8 cellular contexts compared by ENCODE assay signal in the genomic region with DNA sequence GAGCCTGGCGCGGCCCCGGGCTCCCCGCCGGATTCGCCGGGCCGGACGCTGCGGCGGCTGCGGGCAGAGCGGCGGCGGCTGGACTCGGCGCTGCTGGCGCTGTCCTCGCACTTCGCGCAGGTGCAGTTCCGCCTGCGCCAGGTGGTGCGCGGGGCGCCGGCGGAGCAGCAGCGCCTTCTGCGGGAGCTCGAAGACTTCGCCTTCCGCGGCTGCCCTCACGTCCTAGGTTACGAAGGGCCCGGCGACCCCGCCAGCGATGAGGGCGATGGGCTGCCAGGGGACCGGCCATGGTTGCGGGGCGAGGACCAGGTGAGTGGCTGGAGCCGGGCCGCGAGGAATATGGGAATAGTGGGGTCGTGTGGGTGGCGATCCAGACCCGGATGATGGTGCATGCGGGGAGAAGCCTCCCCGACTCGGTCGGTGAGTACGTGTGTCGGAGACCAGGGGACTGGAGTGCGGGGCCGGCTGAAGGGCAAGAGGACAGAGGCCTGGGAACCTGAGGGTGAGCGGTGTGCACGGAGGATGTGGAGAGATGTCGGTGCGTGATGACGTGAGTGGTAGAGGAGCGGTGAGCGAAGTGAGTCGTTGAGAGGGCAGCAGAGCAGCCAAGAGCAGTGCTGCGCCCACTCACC. TPM values are rescaled to one million over a fixed set of nuclear protein-coding genes. Genes with fewer than 3 reads are reported as not detected.
A peak's percentile ranks its signal among the peaks of the same experiment; 100 is the strongest.
DNase-seq lines count a peak whose midpoint lies in the region; ATAC-seq and TF ChIP-seq lines count a peak whose summit lies in the region.

No MANE protein-coding gene starts in this region.

- H3K36me3 Mint-ChIP-seq in naive thymus-derived CD8-positive, alpha-beta T cell = peaks cover 0 to 21% (median 5%) of the 10 kb centered on the region in 3 donors

- peaks cover 16 to 57% (median 40%) of the 10 kb centered on the region in 4 donors for H3K4me1 Mint-ChIP-seq in naive thymus-derived CD8-positive, alpha-beta T cell

- DNase-seq in AG09309 (ENCODE audit: low read depth) = no peak
- DNase-seq in OCI-LY7 (ENCODE audit: low spot score) = peak; percentile 86
- DNase-seq in activated T-cell treated with anti-CD3 and anti-CD28 coated beads, Interleukin-2, amount 50 U/mL, for 1 hour = peak; percentile 62
- peak; percentile 26 to 72 (median 48) for DNase-seq in naive thymus-derived CD8-positive, alpha-beta T cell

- H3K36me3 ChIP-seq in OCI-LY7 (ENCODE audit: insufficient read depth, low read length) = peaks cover 10% of the 10 kb centered on the region
- H3K36me3 ChIP-seq in esophagus (ENCODE audit: control insufficient read depth in 2 of 2, insufficient read depth in 2 of 2, low read length in 1 of 2) = peaks cover 0 to under 1% of the 10 kb centered on the region in 2 donors
- no peaks in the 10 kb centered on the region for H3K36me3 ChIP-seq in subcutaneous abdominal adipose tissue (ENCODE audit: control insufficient read depth in 5 of 5, insufficient read depth in 5 of 5, low read length in 5 of 5)

- H3K27ac Mint-ChIP-seq in naive thymus-derived CD8-positive, alpha-beta T cell = peak overlapping the region; percentile 75 to 99 (median 94)

- H3K27me3 Mint-ChIP-seq in naive thymus-derived CD8-positive, alpha-beta T cell = no peaks in the 10 kb centered on the region

- H3K79me2 ChIP-seq in OCI-LY7 (ENCODE audit: insufficient read depth, low read depth, low read length) = peaks cover 40% of the 10 kb centered on the region; the same call in 1 of the 2 replicates

- no peak for TF ChIP-seq CTCF in AG09309 (IDR thresholded peaks at IDR 0.05; ENCODE audit: control insufficient read depth, insufficient read depth, low read depth, low read length, missing control alignments)
- TF ChIP-seq CTCF in OCI-LY7 (conservative IDR thresholded peaks at IDR 0.05; ENCODE audit: low read length) = peak; percentile 50

- H3K4me2 ChIP-seq in OCI-LY7 (ENCODE audit: low read length) = peak overlapping the region; percentile 85

- H3K4me3 ChIP-seq in AG09309 (ENCODE audit: control insufficient read depth, low read depth, low read length) (peak overlapping the region; percentile 88), OCI-LY7 (ENCODE audit: low read depth, low read length, poor library complexity, severe bottlenecking) (peak overlapping the region; percentile 78), esophagus (ENCODE audit: low read depth in 1 of 2, low read length in 2 of 2) (peak overlapping the region; percentile 75 to 97), subcutaneous abdominal adipose tissue (ENCODE audit: low read depth in 1 of 5, low read length in 5 of 5) (peak overlapping the region; percentile 82 to 95 (median 88))

- no peaks in the 10 kb centered on the region for H3K9me2 ChIP-seq in OCI-LY7 (ENCODE audit: insufficient read depth, low read length)

- H4K20me1 ChIP-seq in OCI-LY7 (ENCODE audit: insufficient read depth, low read length) = peaks cover 5% of the 10 kb centered on the region; the same call in 1 of the 2 replicates

- H3K9me3 ChIP-seq in OCI-LY7 (ENCODE audit: low read length) = no peaks in the 10 kb centered on the region
- no peaks in the 10 kb centered on the region for H3K9me3 ChIP-seq in esophagus (ENCODE audit: control insufficient read depth in 2 of 2, insufficient read depth in 1 of 2, low read depth in 1 of 2, low read length in 1 of 2)
- H3K9me3 ChIP-seq in subcutaneous abdominal adipose tissue (ENCODE audit: control insufficient read depth in 5 of 5, low read length in 5 of 5) = no peaks in the 10 kb centered on the region

- H2AFZ ChIP-seq in OCI-LY7 (ENCODE audit: low read length) = peak overlapping the region; percentile 45; the same call in 1 of the 2 replicates

- POLR2A ChIA-PET in OCI-LY7 (lab: Charles Lee) = no interaction called here
- POLR2A ChIA-PET in naive thymus-derived CD8-positive, alpha-beta T cell (lab: Charles Lee) = interaction anchor here (0.6 to 2.9 kb wide), 4 partner anchors 17 to 386 kb away, joined by 3 to 18 read pairs (median 4); a partner anchor contains a TSS

- peak; percentile 54 for ATAC-seq in GM19023 (IDR thresholded peaks at IDR 0.05; ENCODE audit: unreplicated experiment)
- ATAC-seq in HG03442 (IDR thresholded peaks at IDR 0.05; ENCODE audit: unreplicated experiment) = peak; percentile 40
- peak; percentile 77 to 81 for ATAC-seq in naive thymus-derived CD8-positive, alpha-beta T cell

- H3K27ac ChIP-seq in OCI-LY7 (ENCODE audit: low read depth, low read length, poor library complexity, severe bottlenecking) (peak overlapping the region; percentile 84), esophagus (ENCODE audit: low read depth in 2 of 2, low read length in 1 of 2) (peak overlapping the region; percentile 87 to 93), subcutaneous abdominal adipose tissue (ENCODE audit: low read depth, low read length) (peak overlapping the region; percentile 69)

- H3K4me1 ChIP-seq in OCI-LY7 (ENCODE audit: insufficient read depth, low read length, poor library complexity, severe bottlenecking) = peaks cover 43% of the 10 kb centered on the region
- peaks cover 0 to 4% of the 10 kb centered on the region in 2 donors for H3K4me1 ChIP-seq in esophagus (ENCODE audit: control insufficient read depth in 2 of 2, insufficient read depth in 2 of 2, low read length in 1 of 2)
- peaks cover 0 to 46% (median 43%) of the 10 kb centered on the region in 5 donors for H3K4me1 ChIP-seq in subcutaneous abdominal adipose tissue (ENCODE audit: control insufficient read depth in 5 of 5, insufficient read depth in 5 of 5, low read length in 5 of 5)

- H3K9me3 Mint-ChIP-seq in naive thymus-derived CD8-positive, alpha-beta T cell = no peaks in the 10 kb centered on the region

- WGBS in esophagus, 2 donors = 0% methylated on average over 56 to 67 of the region's 67 CpGs

- H3K27me3 ChIP-seq in esophagus (ENCODE audit: control insufficient read depth in 1 of 2, insufficient read depth in 2 of 2, low read length in 2 of 2) (no peaks in the 10 kb centered on the region), subcutaneous abdominal adipose tissue (ENCODE audit: control insufficient read depth in 5 of 5, insufficient read depth in 4 of 5, low read length in 5 of 5) (no peaks in the 10 kb centered on the region)

- intact Hi-C loops in OCI-LY7 (cut with micrococcal nuclease; ENCODE audit: unreplicated experiment) = loop anchor here (1.0 kb wide), 1 partner anchor 17 kb away; a partner anchor contains a TSS

- H3K9ac ChIP-seq in subcutaneous abdominal adipose tissue (ENCODE audit: low read length in 5 of 5) = peak overlapping the region; percentile 53 to 89 (median 87)

- no TSS peak for BruUV-seq in OCI-LY7 (replicated peaks; lab: Mats Ljungman, UMichigan)

- CTCF ChIA-PET in OCI-LY7 (lab: Charles Lee; ENCODE audit: unreplicated experiment) = interaction anchor here (0.6 kb wide), 1 partner anchor 304 kb away, joined by 4 read pairs; no protein-coding TSS in a partner anchor

- peak overlapping the region; percentile 91 to 97 (median 94) for H3K4me3 Mint-ChIP-seq in naive thymus-derived CD8-positive, alpha-beta T cell

RNA-seq across cellular contexts. Expression of a gene that starts 0.5 kb away (rescaled TPM):
- 11.1 and 12.1 TPM in 2 replicates for total RNA-seq in OCI-LY7 (2014; rRNA removed; shearing (Covaris generic))
- 18.6 and 22.5 TPM in 2 replicates for total RNA-seq in OCI-LY7 (2022)
- 1 to 10 TPM; 5.2 to 5.7 TPM for polyA plus RNA-seq in esophagus
- total RNA-seq in naive thymus-derived CD8-positive, alpha-beta T cell = 10 to 100 TPM; 18.6 to 18.8 TPM
- 10 to 100 TPM; 11.8 to 15.9 (median 14.6) TPM for polyA plus RNA-seq in naive thymus-derived CD8-positive, alpha-beta T cell

RNA-seq across cellular contexts. Expression of a gene that starts 1.0 kb away (rescaled TPM):
- 0.13 TPM in 1 of 2 replicates, not detected in the other for total RNA-seq in OCI-LY7 (2014; rRNA removed; shearing (Covaris generic))
- 0.68 and 2.1 TPM in 2 replicates for total RNA-seq in OCI-LY7 (2022)
- polyA plus RNA-seq in esophagus = under 1 TPM; 0.65 to 0.94 TPM
- under 1 TPM; 0.38 to 0.49 TPM for total RNA-seq in naive thymus-derived CD8-positive, alpha-beta T cell
- polyA plus RNA-seq in naive thymus-derived CD8-positive, alpha-beta T cell = under 1 TPM in 2 of 3 donors, not detected in 1; 0.30 to 0.51 TPM

RNA-seq across cellular contexts. Expression of a gene that starts 16.6 kb away (rescaled TPM):
- 24.0 and 26.9 TPM in 2 replicates for total RNA-seq in OCI-LY7 (2014; rRNA removed; shearing (Covaris generic))
- 31.0 and 31.7 TPM in 2 replicates for total RNA-seq in OCI-LY7 (2022)
- 10 to 100 TPM; 36.0 to 47.8 TPM for polyA plus RNA-seq in esophagus
- total RNA-seq in naive thymus-derived CD8-positive, alpha-beta T cell = 10 to 100 TPM; 60.3 to 70.4 TPM
- polyA plus RNA-seq in naive thymus-derived CD8-positive, alpha-beta T cell = 10 to 100 TPM; 40.5 to 56.2 (median 45.2) TPM

RNA-seq across cellular contexts. Expression of a gene that starts 17.3 kb away (rescaled TPM):
- total RNA-seq in OCI-LY7 (2014; rRNA removed; shearing (Covaris generic)) = 1,550 and 2,299 TPM in 2 replicates
- 1,241 and 1,313 TPM in 2 replicates for total RNA-seq in OCI-LY7 (2022)
- polyA plus RNA-seq in esophagus = 1,000 to 10,000 TPM; 2,102 to 2,622 TPM
- 1,000 to 10,000 TPM; 1,609 to 1,640 TPM for total RNA-seq in naive thymus-derived CD8-positive, alpha-beta T cell
- 1,000 to 10,000 TPM; 2,416 to 2,846 (median 2,434) TPM for polyA plus RNA-seq in naive thymus-derived CD8-positive, alpha-beta T cell

RNA-seq across cellular contexts. Expression of a gene that starts 25.7 kb away (rescaled TPM):
- total RNA-seq in OCI-LY7 (2014; rRNA removed; shearing (Covaris generic)) = 3.8 and 6.3 TPM in 2 replicates
- total RNA-seq in OCI-LY7 (2022) = 8.6 and 10.6 TPM in 2 replicates
- polyA plus RNA-seq in esophagus = 1 to 10 TPM; 7.4 to 9.0 TPM
- 10 to 100 TPM; 35.7 to 39.1 TPM for total RNA-seq in naive thymus-derived CD8-positive, alpha-beta T cell
- 10 to 100 TPM; 44.8 to 49.8 (median 47.2) TPM for polyA plus RNA-seq in naive thymus-derived CD8-positive, alpha-beta T cell
